ENCODE assay signal across 23 cellular contexts in the genomic region with DNA sequence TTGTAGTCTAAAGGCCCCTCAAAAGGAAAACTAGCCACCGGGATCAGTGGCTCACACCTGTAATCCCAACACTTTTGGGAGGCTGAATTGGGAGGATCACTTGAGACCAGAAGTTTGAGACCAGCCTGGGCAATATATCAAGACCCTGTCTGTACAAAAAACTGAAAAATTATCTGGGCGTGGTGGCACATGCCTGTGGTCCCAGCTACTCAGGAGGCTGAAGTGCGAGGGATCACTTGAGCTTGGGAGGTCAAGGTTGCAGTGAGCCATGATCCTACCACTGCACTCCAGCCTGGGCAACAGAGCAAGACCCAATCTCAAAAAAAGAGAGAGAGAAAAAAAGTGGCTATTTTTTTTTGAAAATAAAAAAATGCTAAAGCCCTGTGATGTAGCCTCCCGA. TPM values are rescaled to one million over a fixed set of nuclear protein-coding genes. Genes with fewer than 3 reads are reported as not detected.
A peak's percentile ranks its signal among the peaks of the same experiment; 100 is the strongest.
DNase-seq lines count a peak whose midpoint lies in the region; ATAC-seq, FAIRE-seq and TF ChIP-seq lines count a peak whose summit lies in the region.
"Had no signal": no experiment of that assay in that cellular context is flagged by ENCODE, and none has a peak within 500 bp of the region (broad histone marks: within the 10 kb centered on the region; RNA-seq: fewer than 3 reads in every experiment).

No MANE protein-coding gene starts in this region.

- in situ Hi-C loops in Panc1 (cut with HindIII; ENCODE audit: low pct_unique_long_range_greater_than_20kb, low sequenced_read_pairs) (no loop called here), K562 (cut with MboI) (no loop called here)

- H2AK5ac ChIP-seq in trophoblast cell (ENCODE audit: low read length): no peak overlapping the region

- ATAC-seq in HCT116 (no peak), Panc1 (no peak), K562 (no peak)
- ATAC-seq: A549; CD8-positive, alpha-beta T cell had no signal

- no peak overlapping the region for H4K12ac ChIP-seq in trophoblast cell (ENCODE audit: low read depth, low read length)

- DNase-seq in HCT116 (ENCODE audit: low read depth, low spot score) (no peak), Panc1 (ENCODE audit: low read depth, low spot score) (no peak), K562 (ENCODE audit: extremely low read depth in 1 of 4, low spot score in 3 of 4) (no peak), trophoblast cell (no peak), endothelial cell (ENCODE audit: low spot score) (no peak), retina (no peak)
- DNase-seq in activated CD4-positive, alpha-beta T cell treated with anti-CD3 and anti-CD28 coated beads, Interleukin-2, amount 10 ng/mL, durations not matched to agents 24 days and 14 days: no peak
- DNase-seq in activated CD4-positive, alpha-beta T cell treated with anti-CD3 and anti-CD28 coated beads, Interleukin-2, amount 50 U/mL, for 4 hours: no peak
- DNase-seq: AML-193; Caco-2; Calu3; CD4-positive, alpha-beta T cell; CD8-positive, alpha-beta T cell; DMS79 treated with DMSO at 0.1 percent for 48 hours; GF-D8 had no signal

- POLR2A ChIA-PET in HCT116 (lab: Charles Lee) (no interaction called here), Panc1 (lab: Charles Lee) (no interaction called here), K562 (lab: Yijun Ruan, JAX) (no interaction called here)

- H3K9me1 ChIP-seq in K562 (ENCODE audit: control insufficient read depth, insufficient read depth, low read length): no peaks in the 10 kb centered on the region

- BruUV-seq in HCT116 (replicated peaks; lab: Mats Ljungman, UMichigan) (no TSS peak), Panc1 (replicated peaks; lab: Mats Ljungman, UMichigan) (no TSS peak), K562 (replicated peaks; lab: Mats Ljungman, UMichigan) (no TSS peak)

- H3K36me3 ChIP-seq in HCT116 (ENCODE audit: control insufficient read depth in 1 of 2, insufficient read depth in 2 of 2, low read length in 2 of 2): no peaks in the 10 kb centered on the region
- no peaks in the 10 kb centered on the region for H3K36me3 ChIP-seq in Panc1 (ENCODE audit: control insufficient read depth, insufficient read depth, low read length)
- H3K36me3 ChIP-seq in K562 (ENCODE audit: control insufficient read depth, insufficient read depth, low read length): no peaks in the 10 kb centered on the region
- no peaks in the 10 kb centered on the region for H3K36me3 ChIP-seq in trophoblast cell (ENCODE audit: control insufficient read depth in 1 of 2, insufficient read depth in 2 of 2, low read length in 2 of 2)

- H3K27ac Mint-ChIP-seq in endothelial cell (ENCODE audit: unreplicated experiment): no peak overlapping the region
- H3K27ac Mint-ChIP-seq in activated CD4-positive, alpha-beta T cell treated with anti-CD3 and anti-CD28 coated beads, Interleukin-2, amount 10 ng/mL, durations not matched to agents 24 days and 14 days: no peak overlapping the region
- H3K27ac Mint-ChIP-seq: B cell; CD4-positive, alpha-beta T cell; CD8-positive, alpha-beta T cell had no signal

- H3K4me2 ChIP-seq in HCT116 (ENCODE audit: low read length) (no peak overlapping the region), K562 (ENCODE audit: insufficient read depth, low read length) (no peak overlapping the region), trophoblast cell (ENCODE audit: low read length) (no peak overlapping the region)
- H3K4me2 ChIP-seq: A549 had no signal

- RAD21 ChIA-PET in HCT116 (lab: Charles Lee; ENCODE audit: low non-redundant PET in 1 of 2, low total read pairs in 2 of 2, uncharacterized antibody in 2 of 2, unreplicated experiment in 2 of 2): no interaction called here

- no peak for FAIRE-seq in K562 (lab: Jason Lieb, UNC)
- FAIRE-seq: A549, D721Med, G401.6, GM12891 had no signal

- H3K27me3 ChIP-seq in HCT116 (ENCODE audit: insufficient read depth, low read length) (no peaks in the 10 kb centered on the region), Panc1 (ENCODE audit: control insufficient read depth, insufficient read depth, low read length) (no peaks in the 10 kb centered on the region), K562 (ENCODE audit: control insufficient read depth in 2 of 2, insufficient read depth in 2 of 2, low read length in 2 of 2) (no peaks in the 10 kb centered on the region), trophoblast cell (ENCODE audit: insufficient read depth, low read length) (no peaks in the 10 kb centered on the region)
- H3K27me3 ChIP-seq: BLaER1 treated with 17β-estradiol and CSF1 and Interleukin-3, amounts not matched to agents 10 nM and 100 nM had no signal

- H3K27ac ChIP-seq in HCT116 (ENCODE audit: low read depth, low read length): no peak overlapping the region
- H3K27ac ChIP-seq in Panc1 (ENCODE audit: low read length): peak overlapping the region; percentile 86; the same call in 1 of the 2 replicates
- H3K27ac ChIP-seq in K562 (ENCODE audit: extremely low read depth, low read depth, low read length): no peak overlapping the region
- no peak overlapping the region for H3K27ac ChIP-seq in trophoblast cell (ENCODE audit: low read depth, low read length)
- H3K27ac ChIP-seq: 22Rv1; A549; BLaER1 treated with 17β-estradiol and CSF1 and Interleukin-3, amounts not matched to agents 10 nM and 100 nM; C4-2B had no signal

- H3K4me1 ChIP-seq in HCT116 (ENCODE audit: control insufficient read depth in 1 of 2, insufficient read depth in 2 of 2, low read length in 2 of 2) (peaks cover 35 to 39% of the 10 kb centered on the region in 2 experiments), Panc1 (ENCODE audit: control insufficient read depth, insufficient read depth, low read length) (peaks cover 60% of the 10 kb centered on the region), K562 (replicated peaks in 1 of 2; ENCODE audit: control insufficient read depth in 2 of 2, insufficient read depth in 2 of 2, low read length in 2 of 2) (peaks cover 0 to 28% of the 10 kb centered on the region in 2 experiments), trophoblast cell (ENCODE audit: control insufficient read depth in 1 of 2, insufficient read depth in 2 of 2, low read length in 2 of 2) (peaks cover 11% of the 10 kb centered on the region in 2 experiments)

- no peak for TF ChIP-seq POLR2A in HCT116 (IDR thresholded peaks at IDR 0.05; ENCODE audit: borderline replicate concordance, extremely low read depth, insufficient read depth, insufficient read length)
- no peak for TF ChIP-seq POLR2A in K562 (conservative IDR thresholded peaks at IDR 0.05)

- no peak overlapping the region for H3K14ac ChIP-seq in trophoblast cell (ENCODE audit: low read length)

- no peak overlapping the region for H4K8ac ChIP-seq in trophoblast cell (ENCODE audit: low read depth, low read length)

- no peak overlapping the region for H3K18ac ChIP-seq in trophoblast cell (ENCODE audit: low read length)

- peaks cover 92% of the 10 kb centered on the region for H3K79me2 ChIP-seq in HCT116 (ENCODE audit: insufficient read depth, low read length)
- peaks cover 53% of the 10 kb centered on the region for H3K79me2 ChIP-seq in K562 (ENCODE audit: control insufficient read depth, insufficient read depth, low read length)
- peaks cover 4% of the 10 kb centered on the region for H3K79me2 ChIP-seq in trophoblast cell (ENCODE audit: control insufficient read depth, insufficient read depth, low read length, poor library complexity)

- no peaks in the 10 kb centered on the region for H3K9me3 ChIP-seq in HCT116 (ENCODE audit: control insufficient read depth in 1 of 2, insufficient read depth in 1 of 2, low read depth in 1 of 2, low read length in 2 of 2)
- no peaks in the 10 kb centered on the region for H3K9me3 ChIP-seq in Panc1 (ENCODE audit: control insufficient read depth, insufficient read depth, low read depth, low read length)
- no peaks in the 10 kb centered on the region for H3K9me3 ChIP-seq in K562 (replicated peaks; ENCODE audit: control insufficient read depth, insufficient read depth, low read depth, low read length)
- no peaks in the 10 kb centered on the region for H3K9me3 ChIP-seq in trophoblast cell (ENCODE audit: insufficient read depth, low read depth, low read length)
- H3K9me3 ChIP-seq: A549, Caco-2 had no signal

- CTCF ChIA-PET in HCT116 (lab: Charles Lee): no interaction called here
- CTCF ChIA-PET in Panc1 (lab: Charles Lee): no interaction called here
- CTCF ChIA-PET in K562 (lab: Yijun Ruan, JAX; ENCODE audit: low intra/inter-chr PET ratio): no interaction called here

- H4K20me1 ChIP-seq in HCT116 (ENCODE audit: insufficient read depth) (peaks cover 7% of the 10 kb centered on the region; the same call in 1 of the 2 replicates), K562 (replicated peaks; ENCODE audit: control insufficient read depth, insufficient read depth, low read length) (no peaks in the 10 kb centered on the region)

- no peaks in the 10 kb centered on the region for H3K36me3 Mint-ChIP-seq in endothelial cell (ENCODE audit: low read depth, unreplicated experiment)
- H3K36me3 Mint-ChIP-seq in activated CD4-positive, alpha-beta T cell treated with anti-CD3 and anti-CD28 coated beads, Interleukin-2, amount 10 ng/mL, durations not matched to agents 24 days and 14 days (ENCODE audit: low read depth): peaks cover 1% of the 10 kb centered on the region
- H3K36me3 Mint-ChIP-seq: CD8-positive, alpha-beta T cell had no signal

- no peaks in the 10 kb centered on the region for H3K9me2 ChIP-seq in HCT116 (ENCODE audit: insufficient read depth)

- H3K4me1 Mint-ChIP-seq in endothelial cell (ENCODE audit: unreplicated experiment): peaks cover 10% of the 10 kb centered on the region
- peaks cover 20% of the 10 kb centered on the region for H3K4me1 Mint-ChIP-seq in activated CD4-positive, alpha-beta T cell treated with anti-CD3 and anti-CD28 coated beads, Interleukin-2, amount 10 ng/mL, durations not matched to agents 24 days and 14 days

- no peak overlapping the region for H4K91ac ChIP-seq in trophoblast cell (ENCODE audit: low read depth, low read length)

- TF ChIP-seq RAD21 in HCT116 (IDR thresholded peaks at IDR 0.05; ENCODE audit: low read depth) (no peak), K562 (CRISPR knock-in tag; conservative IDR thresholded peaks at IDR 0.05 in 1 of 2, IDR thresholded peaks at IDR 0.05 in 1 of 2) (no peak)

- H3K9me3 Mint-ChIP-seq in endothelial cell (ENCODE audit: unreplicated experiment): no peaks in the 10 kb centered on the region
- H3K9me3 Mint-ChIP-seq in activated CD4-positive, alpha-beta T cell treated with anti-CD3 and anti-CD28 coated beads, Interleukin-2, amount 10 ng/mL, durations not matched to agents 24 days and 14 days: no peaks in the 10 kb centered on the region
- H3K9me3 Mint-ChIP-seq: CD4-positive, alpha-beta T cell; CD8-positive, alpha-beta T cell had no signal

- H3K27me3 Mint-ChIP-seq in endothelial cell (ENCODE audit: unreplicated experiment): no peaks in the 10 kb centered on the region
- H3K27me3 Mint-ChIP-seq in activated CD4-positive, alpha-beta T cell treated with anti-CD3 and anti-CD28 coated beads, Interleukin-2, amount 10 ng/mL, durations not matched to agents 24 days and 14 days: no peaks in the 10 kb centered on the region
- H3K27me3 Mint-ChIP-seq: B cell; CD4-positive, alpha-beta T cell had no signal

- H2BK5ac ChIP-seq in trophoblast cell (ENCODE audit: low read depth, low read length, poor library complexity): no peak overlapping the region

- no peak overlapping the region for H3K4me3 Mint-ChIP-seq in endothelial cell (ENCODE audit: unreplicated experiment)
- H3K4me3 Mint-ChIP-seq in activated CD4-positive, alpha-beta T cell treated with anti-CD3 and anti-CD28 coated beads, Interleukin-2, amount 10 ng/mL, durations not matched to agents 24 days and 14 days: no peak overlapping the region
- H3K4me3 Mint-ChIP-seq: B cell; CD8-positive, alpha-beta T cell had no signal

- H3K23ac ChIP-seq in trophoblast cell (ENCODE audit: low read length): no peak overlapping the region

- WGBS in K562 (ENCODE audit: insufficient coverage, low coverage, missing lambda C conversion rate): 73% methylated on average over 4 of the region's 4 CpGs
- WGBS in trophoblast cell (ENCODE audit: extremely low coverage, insufficient coverage, insufficient read length): no CpG with 5 or more reads among the region's 4 CpGs

- TF ChIP-seq EP300 in K562 (IDR thresholded peaks at IDR 0.05; ENCODE audit: low read length): no peak

- no peak overlapping the region for H2BK12ac ChIP-seq in trophoblast cell (ENCODE audit: low read length)

- H3K9ac ChIP-seq in HCT116 (ENCODE audit: low read length) (no peak overlapping the region), K562 (ENCODE audit: insufficient read depth in 1 of 2, low read depth in 2 of 2, low read length in 2 of 2) (no peak overlapping the region), trophoblast cell (ENCODE audit: low read length) (no peak overlapping the region)
- H3K9ac ChIP-seq: BLaER1 treated with 17β-estradiol and CSF1 and Interleukin-3, amounts not matched to agents 10 nM and 100 nM had no signal

- H2AFZ ChIP-seq in HCT116 (ENCODE audit: low read depth, low read length, poor library complexity, severe bottlenecking): no peak overlapping the region
- no peak overlapping the region for H2AFZ ChIP-seq in K562 (ENCODE audit: low read depth, low read length)
- H2AFZ ChIP-seq in trophoblast cell (ENCODE audit: insufficient read depth, low read length, poor library complexity): no peak overlapping the region

- no peak overlapping the region for H3K4me3 ChIP-seq in HCT116 (replicated peaks in 1 of 2; ENCODE audit: low read depth in 1 of 2, low read length in 2 of 2)
- no peak overlapping the region for H3K4me3 ChIP-seq in Panc1 (ENCODE audit: low read depth in 2 of 2, low read length in 2 of 2)
- no peak overlapping the region for H3K4me3 ChIP-seq in K562
- no peak overlapping the region for H3K4me3 ChIP-seq in trophoblast cell (ENCODE audit: low read depth, low read length)
- H3K4me3 ChIP-seq: A549; BLaER1 treated with 17β-estradiol and CSF1 and Interleukin-3, amounts not matched to agents 10 nM and 100 nM had no signal

- H3K79me1 ChIP-seq in trophoblast cell (ENCODE audit: low read length): no peaks in the 10 kb centered on the region

- intact Hi-C loops in HCT116 (cut with micrococcal nuclease): no loop called here
- intact Hi-C loops in Panc1 (cut with micrococcal nuclease; ENCODE audit: unreplicated experiment): no loop called here
- intact Hi-C loops in K562 (cut with micrococcal nuclease): loop anchor here (5.0 kb wide), 1 partner anchor 56 kb away; a partner anchor contains a TSS
- intact Hi-C loops in activated CD4-positive, alpha-beta T cell treated with anti-CD3 and anti-CD28 coated beads, Interleukin-2, amount 10 ng/mL, durations not matched to agents 24 days and 14 days (cut with micrococcal nuclease): no loop called here

- H3K4ac ChIP-seq in trophoblast cell (ENCODE audit: low read depth, low read length): peak overlapping the region; percentile 83

- TF ChIP-seq CTCF in HCT116 (IDR thresholded peaks at IDR 0.05 in 2 of 3, conservative IDR thresholded peaks at IDR 0.05 in 1 of 3; ENCODE audit: borderline replicate concordance in 1 of 3, insufficient read depth in 1 of 3, low read depth in 2 of 3, low read length in 2 of 3) (no peak), Panc1 (IDR thresholded peaks at IDR 0.05) (no peak), K562 (IDR thresholded peaks at IDR 0.05 in 2 of 3, conservative IDR thresholded peaks at IDR 0.05 in 1 of 3; ENCODE audit: insufficient read depth in 2 of 3, low read depth in 1 of 3, low read length in 3 of 3) (no peak), endothelial cell (IDR thresholded peaks at IDR 0.05; ENCODE audit: unreplicated experiment) (no peak)

- no peak overlapping the region for H2BK120ac ChIP-seq in trophoblast cell (ENCODE audit: insufficient read depth, low read length, poor library complexity)

RNA-seq across cellular contexts. Expression of a gene that starts 55.2 kb away (rescaled TPM):
- total RNA-seq in HCT116 (2021; ENCODE audit: unreplicated experiment) (52.0 TPM), Panc1 (2021; ENCODE audit: unreplicated experiment) (111 TPM), K562 (2014; rRNA removed) (16.7 and 20.3 TPM in 2 replicates), K562 (2014; rRNA removed; fragmentation: Illumina TruSeq; extraction: Trizol) (27.0 and 27.7 TPM in 2 replicates), K562 (2015; rRNA removed; fragmentation: Illumina TruSeq; extraction: Trizol) (24.8 and 27.2 TPM in 2 replicates), K562 (2021) (23.6 and 24.0 TPM in 2 replicates), endothelial cell (ENCODE audit: unreplicated experiment) (62.0 TPM)
- 25.7 and 25.8 TPM in 2 replicates for polyA plus RNA-seq in HCT116 (2012)
- 49.1 TPM for polyA plus RNA-seq in Panc1 (2012; ENCODE audit: insufficient read length)
- 27.1 and 32.3 TPM in 2 replicates for total RNA-seq in K562 (2011; cell fraction: chromatin; rRNA removed; ENCODE audit: low replicate concordance)
- total RNA-seq in K562 (2011; cell fraction: nucleolus; rRNA removed): 11.7 and 13.2 TPM in 2 replicates
- 22.7 and 34.8 TPM in 2 replicates for total RNA-seq in K562 (2011; cell fraction: nucleoplasm; rRNA removed)
- polyA plus RNA-seq in K562 (2011; rRNA removed) (27.3 and 28.6 TPM in 2 replicates), K562 (2014; fragmentation: Illumina TruSeq; extraction: Trizol) (20.9 and 24.8 TPM in 2 replicates), K562 (2014; fragmentation: Nextera tagmentation; extraction: Ambion mirVana) (1 to 10 TPM; 3.0 to 3.5 TPM), K562 (2014; rRNA removed) (13.1 and 15.6 TPM in 2 replicates)
- 17.0 and 22.3 TPM in 2 replicates for polyA plus RNA-seq in K562 (2011; cell fraction: cytosol; rRNA removed)
- polyA plus RNA-seq in K562 (2011; cell fraction: nucleus; rRNA removed): 31.3 and 33.1 TPM in 2 replicates
- polyA plus RNA-seq in K562 (2012): 20.0 and 23.4 TPM in 2 replicates
- polyA minus RNA-seq in K562 (2011; rRNA and poly(A)+ RNA removed): 59.5 and 64.2 TPM in 2 replicates
- 24.3 and 34.5 TPM in 2 replicates for polyA minus RNA-seq in K562 (2011; cell fraction: cytosol; rRNA and poly(A)+ RNA removed)
- polyA minus RNA-seq in K562 (2011; cell fraction: nucleus; rRNA and poly(A)+ RNA removed): 13.2 and 22.0 TPM in 2 replicates
- polyA plus RNA-seq in trophoblast cell (2013): 24.2 and 25.2 TPM in 2 replicates
- total RNA-seq in activated CD4-positive, alpha-beta T cell treated with anti-CD3 and anti-CD28 coated beads, Interleukin-2, amount 10 ng/mL, durations not matched to agents 24 days and 14 days: 53.3 and 54.4 TPM in 2 replicates
